ENCODE assay signal across 16 cellular contexts in genomic region chr4:85495621-85496020, GRCh38. TPM values are rescaled to one million over a fixed set of nuclear protein-coding genes. Genes with fewer than 3 reads are reported as not detected.
DNase-seq lines count a peak whose midpoint lies in the region; ATAC-seq and TF ChIP-seq lines count a peak whose summit lies in the region.
"Had no signal": no experiment of that assay in that cellular context is flagged by ENCODE, and none has a peak within 500 bp of the region (broad histone marks: within the 10 kb centered on the region; RNA-seq: fewer than 3 reads in every experiment).

No MANE protein-coding gene starts in this region.

- RAD21 ChIA-PET in HCT116 (lab: Charles Lee; ENCODE audit: low non-redundant PET in 1 of 2, low total read pairs in 2 of 2, uncharacterized antibody in 2 of 2, unreplicated experiment in 2 of 2), result no interaction called here

- H3K27me3 ChIP-seq in HCT116 (ENCODE audit: insufficient read depth, low read length) (no peaks in the 10 kb centered on the region), left ventricle myocardium inferior (ENCODE audit: low read depth) (no peaks in the 10 kb centered on the region), smooth muscle cell (ENCODE audit: low read depth) (no peaks in the 10 kb centered on the region), WERI-Rb-1 (ENCODE audit: insufficient read depth, low read depth, severe bottlenecking) (no peaks in the 10 kb centered on the region)
- H3K27me3 ChIP-seq: dorsolateral prefrontal cortex had no signal

- H3K9ac ChIP-seq in HCT116 (ENCODE audit: low read length) (no peak overlapping the region), smooth muscle cell (ENCODE audit: low read depth) (no peak overlapping the region)

- H3F3A ChIP-seq in smooth muscle cell (ENCODE audit: low read depth), result peaks cover 5% of the 10 kb centered on the region

- H2AFZ ChIP-seq in HCT116 (ENCODE audit: low read depth, low read length, poor library complexity, severe bottlenecking), result no peak overlapping the region
- H2AFZ ChIP-seq in smooth muscle cell (ENCODE audit: low read depth), result peak overlapping the region; percentile 28

- H3K4me1 ChIP-seq in HCT116 (ENCODE audit: control insufficient read depth in 1 of 2, insufficient read depth in 2 of 2, low read length in 2 of 2) (peaks cover 0 to 34% of the 10 kb centered on the region in 2 experiments; a peak in 2 of 4 replicates), left ventricle myocardium inferior (peaks cover 58% of the 10 kb centered on the region), smooth muscle cell (ENCODE audit: low read depth) (no peaks in the 10 kb centered on the region)

- POLR2A ChIA-PET in HCT116 (lab: Charles Lee), result interaction anchor here (1.3 kb wide), 1 partner anchor 249 kb away, joined by 3 read pairs; no protein-coding TSS in a partner anchor

- H3K27ac ChIP-seq in HCT116 (ENCODE audit: low read depth, low read length), result no peak overlapping the region
- peak overlapping the region; percentile 57 for H3K27ac ChIP-seq in left ventricle myocardium inferior (replicated peaks)
- peak overlapping the region; percentile 61 for H3K27ac ChIP-seq in smooth muscle cell (ENCODE audit: low read depth)
- H3K27ac ChIP-seq in WERI-Rb-1, result no peak overlapping the region
- H3K27ac ChIP-seq: dorsolateral prefrontal cortex had no signal

- WGBS in smooth muscle cell (ENCODE audit: low lambda C conversion rate), result 88% methylated on average over 3 of the region's 3 CpGs

- no peak for TF ChIP-seq RAD21 in HCT116 (IDR thresholded peaks at IDR 0.05; ENCODE audit: low read depth)

- TF ChIP-seq CTCF in HCT116 (IDR thresholded peaks at IDR 0.05 in 2 of 3, conservative IDR thresholded peaks at IDR 0.05 in 1 of 3; ENCODE audit: borderline replicate concordance in 1 of 3, insufficient read depth in 1 of 3, low read depth in 2 of 3, low read length in 2 of 3) (no peak), left ventricle myocardium inferior (IDR thresholded peaks at IDR 0.05; ENCODE audit: borderline replicate concordance) (no peak), smooth muscle cell (IDR thresholded peaks at IDR 0.05; ENCODE audit: borderline replicate concordance, insufficient read depth, poor library complexity, severe bottlenecking) (no peak), WERI-Rb-1 (IDR thresholded peaks at IDR 0.05; ENCODE audit: low read depth, low read length) (no peak)

- H3K79me2 ChIP-seq in HCT116 (ENCODE audit: insufficient read depth, low read length) (no peaks in the 10 kb centered on the region), smooth muscle cell (ENCODE audit: low read depth) (peaks cover 9% of the 10 kb centered on the region)

- no peak overlapping the region for H3K4me3 ChIP-seq in HCT116 (replicated peaks in 1 of 2; ENCODE audit: low read depth in 1 of 2, low read length in 2 of 2)
- peak overlapping the region; percentile 37 for H3K4me3 ChIP-seq in left ventricle myocardium inferior
- H3K4me3 ChIP-seq in smooth muscle cell, result peak overlapping the region; percentile 12
- no peak overlapping the region for H3K4me3 ChIP-seq in WERI-Rb-1 (ENCODE audit: low read depth, low read length)
- H3K4me3 ChIP-seq: dorsolateral prefrontal cortex had no signal

- intact Hi-C loops in HCT116 (cut with micrococcal nuclease), result no loop called here
- intact Hi-C loops in left ventricle myocardium inferior (cut with micrococcal nuclease), result no loop called here

- DNase-seq in HCT116 (ENCODE audit: low read depth, low spot score) (no peak), left ventricle myocardium inferior (no peak), smooth muscle cell (lab: John Stamatoyannopoulos, UW; ENCODE audit: unreplicated experiment) (no peak), WERI-Rb-1 (no peak), GOT3 (lab: John Stamatoyannopoulos, UW) (no peak), cerebellar nuclear complex (lab: John Stamatoyannopoulos, UW) (no peak), COLO668 (lab: John Stamatoyannopoulos, UW; ENCODE audit: unreplicated experiment) (no peak)
- DNase-seq: C1 segment of cervical spinal cord; dorsolateral prefrontal cortex; naive thymus-derived CD8-positive, alpha-beta T cell; NCI-H2081 treated with DMSO at 0.1 percent for 48 hours; NCI-H524 treated with DMSO at 0.1 percent for 48 hours had no signal

- no peaks in the 10 kb centered on the region for H4K20me1 ChIP-seq in HCT116 (ENCODE audit: insufficient read depth)
- H4K20me1 ChIP-seq in smooth muscle cell (ENCODE audit: low read depth), result no peaks in the 10 kb centered on the region

- H3K9me2 ChIP-seq in HCT116 (ENCODE audit: insufficient read depth), result no peaks in the 10 kb centered on the region

- H3K4me2 ChIP-seq in HCT116 (ENCODE audit: low read length), result peak overlapping the region; percentile 54; the same call in 1 of the 2 replicates
- peak overlapping the region; percentile 78 for H3K4me2 ChIP-seq in smooth muscle cell

- TF ChIP-seq POLR2A in HCT116 (IDR thresholded peaks at IDR 0.05; ENCODE audit: borderline replicate concordance, extremely low read depth, insufficient read depth, insufficient read length), result no peak

- no TSS peak for BruUV-seq in HCT116 (replicated peaks; lab: Mats Ljungman, UMichigan)

- CTCF ChIA-PET in HCT116 (lab: Charles Lee), result interaction anchor here (0.9 kb wide), 1 partner anchor 21 kb away, joined by 3 read pairs; the partner anchor contains the start of gene ARHGAP24

- no peaks in the 10 kb centered on the region for H3K9me3 ChIP-seq in HCT116 (ENCODE audit: control insufficient read depth in 1 of 2, insufficient read depth in 1 of 2, low read depth in 1 of 2, low read length in 2 of 2)
- no peaks in the 10 kb centered on the region for H3K9me3 ChIP-seq in left ventricle myocardium inferior (replicated peaks)
- H3K9me3 ChIP-seq in smooth muscle cell (replicated peaks; ENCODE audit: low read depth), result no peaks in the 10 kb centered on the region
- no peaks in the 10 kb centered on the region for H3K9me3 ChIP-seq in WERI-Rb-1 (ENCODE audit: severe bottlenecking)

- no peak for ATAC-seq in HCT116
- peak; percentile 44 for ATAC-seq in SK-N-SH treated with all-trans-retinoic acid at 6 μM for 48 hours
- ATAC-seq: esophagus mucosa; naive thymus-derived CD8-positive, alpha-beta T cell had no signal

- no peaks in the 10 kb centered on the region for H3K36me3 ChIP-seq in HCT116 (ENCODE audit: control insufficient read depth in 1 of 2, insufficient read depth in 2 of 2, low read length in 2 of 2)
- H3K36me3 ChIP-seq in left ventricle myocardium inferior, result no peaks in the 10 kb centered on the region
- no peaks in the 10 kb centered on the region for H3K36me3 ChIP-seq in smooth muscle cell (ENCODE audit: low read depth)
- H3K36me3 ChIP-seq in WERI-Rb-1, result no peaks in the 10 kb centered on the region

TF ChIP-seq in HCT116, 20 proteins besides CTCF, POLR2A, EP300 and RAD21 (continues in another document):
- TF ChIP-seq TCF7L2 (IDR thresholded peaks at IDR 0.05; ENCODE audit: borderline replicate concordance, extremely low read depth, insufficient read depth, insufficient read length), result no peak
- TF ChIP-seq CEBPB (IDR thresholded peaks at IDR 0.05; ENCODE audit: low read depth), result no peak
- no peak for TF ChIP-seq ZNF274 (IDR thresholded peaks at IDR 0.05; ENCODE audit: low read depth, low read length)
- no peak for TF ChIP-seq EGR1 (IDR thresholded peaks at IDR 0.05; ENCODE audit: low read depth)
- TF ChIP-seq, protein P1, sequence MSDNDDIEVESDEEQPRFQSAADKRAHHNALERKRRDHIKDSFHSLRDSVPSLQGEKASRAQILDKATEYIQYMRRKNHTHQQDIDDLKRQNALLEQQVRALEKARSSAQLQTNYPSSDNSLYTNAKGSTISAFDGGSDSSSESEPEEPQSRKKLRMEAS (IDR thresholded peaks at IDR 0.05), result no peak
- TF ChIP-seq ATF3 (IDR thresholded peaks at IDR 0.05), result no peak
- no peak for TF ChIP-seq EZH2 (IDR thresholded peaks at IDR 0.05)
- no peak for TF ChIP-seq ZFX (IDR thresholded peaks at IDR 0.05)
- TF ChIP-seq CBX3 (IDR thresholded peaks at IDR 0.05; ENCODE audit: low read depth), result no peak
- TF ChIP-seq YY1 (IDR thresholded peaks at IDR 0.05; ENCODE audit: extremely low read depth, insufficient replicate concordance, low read depth, low read length), result no peak
- no peak for TF ChIP-seq EZH2phosphoT487 (IDR thresholded peaks at IDR 0.05; ENCODE audit: borderline replicate concordance)
- no peak for TF ChIP-seq SP1 (IDR thresholded peaks at IDR 0.05; ENCODE audit: low read depth)
- TF ChIP-seq POLR2AphosphoS5 (IDR thresholded peaks at IDR 0.05; ENCODE audit: low read depth, low read length), result no peak

TF ChIP-seq in SK-N-SH treated with all-trans-retinoic acid at 6 μM for 48 hours, 23 proteins besides CTCF, POLR2A, EP300 and RAD21:
- no peak for TF ChIP-seq TCF4 (CRISPR knock-in tag; IDR thresholded peaks at IDR 0.05; ENCODE audit: borderline replicate concordance)
- no peak for TF ChIP-seq SNAI2 (CRISPR knock-in tag; IDR thresholded peaks at IDR 0.05)
- no peak for TF ChIP-seq OSR1 (CRISPR knock-in tag; IDR thresholded peaks at IDR 0.05)
- TF ChIP-seq ZNF565 (CRISPR knock-in tag; conservative IDR thresholded peaks at IDR 0.05; ENCODE audit: low read depth), result no peak
- no peak for TF ChIP-seq POU6F1 (CRISPR knock-in tag; IDR thresholded peaks at IDR 0.05; ENCODE audit: borderline replicate concordance, low read depth)

RNA-seq across cellular contexts. Expression of gene ARHGAP24, which starts 20.7 kb away (rescaled TPM):
- 1.3 TPM for total RNA-seq in HCT116 (2021; ENCODE audit: unreplicated experiment)
- 0.85 and 1.1 TPM in 2 replicates for polyA plus RNA-seq in HCT116 (2012)
- 13.7 TPM for total RNA-seq in left ventricle myocardium inferior
- 15.7 and 18.2 TPM in 2 replicates for total RNA-seq in smooth muscle cell
- polyA plus RNA-seq in smooth muscle cell, result 4.9 and 5.3 TPM in 2 replicates
- total RNA-seq: activated T-helper 2 cell treated with anti-CD3 and anti-CD28 coated beads, Interferon-gamma antibody, Interleukin-2, Interleukin-4, amounts not matched to agents 10 μg/mL and 5 μg/mL and 100 μg/mL, durations not matched to agents 14 hours and 24 hours and 36 hours; T-helper 1 cell treated with Interleukin-12 subunit alpha and Interleukin-12 subunit beta and Interleukin-4 antibody, amounts not matched to agents 30 ng/mL and 1 ng/mL, for 36 hours had no signal
- polyA plus RNA-seq: naive thymus-derived CD8-positive, alpha-beta T cell had no signal

Comparison
In these comparisons a context has a peak if more than half of its experiments do, and no peak if none do; other contexts are left out.
1. H3K27ac ChIP-seq: peak in left ventricle myocardium inferior (single experiment) and smooth muscle cell (single experiment); none in HCT116 (single experiment) and WERI-Rb-1 (single experiment).
2. H3K4me3 ChIP-seq: peak in left ventricle myocardium inferior (single experiment) and smooth muscle cell (single experiment); none in HCT116 (0 of 2) and WERI-Rb-1 (single experiment).